Comparison of ENCODE assay signal across 7 cellular contexts in the genomic region with DNA sequence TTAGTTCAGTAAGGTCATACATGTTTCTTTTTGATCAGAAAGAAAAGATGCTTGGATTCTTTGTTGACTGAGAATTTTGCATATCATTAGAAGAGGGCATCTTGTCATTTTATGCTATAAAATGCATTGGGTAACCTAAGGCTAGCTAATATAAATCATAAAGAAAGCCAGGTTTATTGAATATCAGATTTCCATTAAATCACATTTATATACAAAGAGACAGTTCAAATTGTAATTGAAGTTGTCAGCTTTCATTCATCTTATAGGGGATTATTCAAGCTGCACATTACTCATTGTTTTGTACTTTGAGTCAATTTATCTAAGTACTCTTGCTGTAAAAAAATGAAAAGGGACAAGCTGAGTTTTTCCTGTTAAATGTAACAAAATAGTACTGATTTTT.
"Had no signal": no experiment of that assay in that cellular context is flagged by ENCODE, and none has a peak within 500 bp of the region (broad histone marks: within the 10 kb centered on the region; RNA-seq: fewer than 3 reads in every experiment).

No MANE protein-coding gene starts in this region.

- H3K4me2 ChIP-seq: GM23338 had no signal

- H3K9me3 Mint-ChIP-seq: GM23338, H9 had no signal

- H3K4me1 Mint-ChIP-seq: GM23338, H9 had no signal

- H3K4me3 Mint-ChIP-seq: GM23338, H9, HFFc6, IgD-negative memory B cell had no signal

- H3K27me3 Mint-ChIP-seq: IgD-negative memory B cell had no signal

- H3K4me3 ChIP-seq: GM23338 had no signal

- H2AFZ ChIP-seq: GM23338 had no signal

- H3K27ac Mint-ChIP-seq: GM23338, H9, HFFc6, IgD-negative memory B cell had no signal

- DNase-seq: H9, HCEC 1CT, HFFc6 had no signal

- ATAC-seq: GM23338, HepG2 had no signal

- H3K36me3 Mint-ChIP-seq: IgD-negative memory B cell had no signal

- H3K27ac ChIP-seq: HL-60 had no signal
